ENCODE assay signal across 20 cellular contexts in the genomic region with DNA sequence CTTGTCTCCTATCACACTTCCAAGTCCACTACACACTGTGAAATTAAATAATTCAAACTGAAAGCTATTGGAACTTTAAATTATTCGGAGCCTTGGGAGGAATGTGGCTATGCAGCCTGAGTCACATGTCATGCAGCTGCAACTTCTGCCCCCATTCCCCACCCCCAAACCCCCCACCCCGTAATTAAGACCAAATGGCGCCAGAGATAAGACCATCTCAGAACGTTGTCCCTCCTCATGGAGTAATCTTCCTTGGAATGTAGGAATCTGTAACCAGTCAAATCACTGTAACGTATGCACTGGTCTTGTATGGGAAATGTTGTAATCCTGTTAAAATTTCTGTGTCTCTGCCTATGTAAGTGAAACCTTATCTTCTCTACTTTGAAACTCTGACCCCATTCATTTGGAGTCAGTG. TPM values are rescaled to one million over a fixed set of nuclear protein-coding genes. Genes with fewer than 3 reads are reported as not detected.
DNase-seq lines count a peak whose midpoint lies in the region; ATAC-seq and TF ChIP-seq lines count a peak whose summit lies in the region.
"Had no signal": no experiment of that assay in that cellular context is flagged by ENCODE, and none has a peak within 500 bp of the region (broad histone marks: within the 10 kb centered on the region; RNA-seq: fewer than 3 reads in every experiment).

No MANE protein-coding gene starts in this region.

- ATAC-seq in heart left ventricle (no peak), GM18511 (IDR thresholded peaks at IDR 0.05; ENCODE audit: unreplicated experiment) (no peak)
- ATAC-seq: activated CD8-positive, alpha-beta T cell treated with anti-CD3 and anti-CD28 coated beads for 36 hours; activated T-helper 17 cell treated with anti-CD3 and anti-CD28 coated beads, Interleukin-2, amount 50 U/mL, for 72 hours; upper lobe of right lung had no signal

- no peak overlapping the region for H3K9ac ChIP-seq in BLaER1

- peak; percentile 93 for DNase-seq in NCI-H82 (lab: John Stamatoyannopoulos, UW)
- peak; percentile 34 for DNase-seq in fibroblast of gingiva (ENCODE audit: low read depth)
- DNase-seq in NCI-H446 treated with DMSO at 0.1 percent for 48 hours (lab: John Stamatoyannopoulos, UW), result no peak
- DNase-seq in heart left ventricle, result no peak
- DNase-seq in breast epithelium (ENCODE audit: low spot score in 2 of 2), result no peak
- DNase-seq: activated CD8-positive, alpha-beta T cell treated with anti-CD3 and anti-CD28 coated beads for 36 hours; amygdala; C1 segment of cervical spinal cord; DMS79; dorsolateral prefrontal cortex; H7; NCI-H1092 treated with DMSO at 0.1 percent for 48 hours; NCI-H2171; nucleus accumbens; upper lobe of right lung had no signal

- H3K27me3 ChIP-seq in BLaER1 (no peaks in the 10 kb centered on the region), neutrophil (no peaks in the 10 kb centered on the region), heart left ventricle (no peaks in the 10 kb centered on the region), breast epithelium (no peaks in the 10 kb centered on the region)
- H3K27me3 ChIP-seq: dorsolateral prefrontal cortex, SJSA1, upper lobe of right lung had no signal

- TF ChIP-seq POLR2A in heart left ventricle (IDR thresholded peaks at IDR 0.05), result no peak
- no peak for TF ChIP-seq POLR2A in breast epithelium (IDR thresholded peaks at IDR 0.05)

- TF ChIP-seq CTCF in neutrophil (IDR thresholded peaks at IDR 0.05), result no peak
- no peak for TF ChIP-seq CTCF in heart left ventricle (IDR thresholded peaks at IDR 0.05)
- TF ChIP-seq CTCF in breast epithelium (IDR thresholded peaks at IDR 0.05), result no peak

- H3K27ac ChIP-seq in BLaER1 (no peak overlapping the region), neutrophil (peak overlapping the region; percentile 47), heart left ventricle (no peak overlapping the region), breast epithelium (no peak overlapping the region)
- H3K27ac ChIP-seq: SJSA1, upper lobe of right lung had no signal

- intact Hi-C loops in heart left ventricle (cut with DNase I), result no loop called here
- intact Hi-C loops in breast epithelium (cut with DNase I; ENCODE audit: low total_unique reads), result no loop called here

- peaks cover 99% of the 10 kb centered on the region for H4K20me1 ChIP-seq in BLaER1

- peaks cover 61% of the 10 kb centered on the region for H3K36me3 ChIP-seq in BLaER1
- no peaks in the 10 kb centered on the region for H3K36me3 ChIP-seq in neutrophil
- H3K36me3 ChIP-seq in heart left ventricle, result peaks cover 0 to 11% (median 0%) of the 10 kb centered on the region in 9 donors
- no peaks in the 10 kb centered on the region for H3K36me3 ChIP-seq in breast epithelium
- H3K36me3 ChIP-seq: SJSA1, upper lobe of right lung had no signal

- H3K9me3 ChIP-seq in BLaER1 (peaks cover 63% of the 10 kb centered on the region), neutrophil (peaks cover 4% of the 10 kb centered on the region), heart left ventricle (peaks cover 0 to 19% (median 0%) of the 10 kb centered on the region in 12 donors), breast epithelium (peaks cover 2 to 14% of the 10 kb centered on the region in 2 donors)
- H3K9me3 ChIP-seq: SJSA1 had no signal

- 0 out of 2 replicates have a peak overlapping the region, but pooled peaks have one; percentile 45 for H3K4me2 ChIP-seq in BLaER1

- H3K4me1 ChIP-seq in BLaER1, result peaks cover 20% of the 10 kb centered on the region
- no peaks in the 10 kb centered on the region for H3K4me1 ChIP-seq in neutrophil (ENCODE audit: control insufficient read depth in 1 of 2, insufficient read depth in 1 of 2, low read depth in 1 of 2, low read length in 1 of 2)
- H3K4me1 ChIP-seq in heart left ventricle, result peaks cover 0 to 46% (median 30%) of the 10 kb centered on the region in 12 donors
- no peaks in the 10 kb centered on the region for H3K4me1 ChIP-seq in breast epithelium
- H3K4me1 ChIP-seq: SJSA1 had no signal

- WGBS in heart left ventricle, 4 donors, result 73 to 80% (median 76%) methylated on average over 5 of the region's 5 CpGs

- H3K4me3 ChIP-seq in BLaER1 (no peak overlapping the region), neutrophil (ENCODE audit: low read depth in 1 of 2, low read length in 1 of 2) (no peak overlapping the region), heart left ventricle (no peak overlapping the region), breast epithelium (no peak overlapping the region)
- H3K4me3 ChIP-seq: dorsolateral prefrontal cortex, SJSA1, upper lobe of right lung had no signal

RNA-seq across cellular contexts. Expression of a gene that starts 37.0 kb away (rescaled TPM):
- total RNA-seq in heart left ventricle, result 10 to 100 TPM; 25.6 to 53.0 (median 32.0) TPM
- polyA plus RNA-seq in heart left ventricle, result 10 to 100 TPM in 1 of 2 donors, 1 to 10 TPM in 1; 6.1 to 19.3 TPM
- total RNA-seq in breast epithelium, result 10 to 100 TPM; 22.9 to 43.8 (median 24.9) TPM

Comparison
In these comparisons a context has a peak if more than half of its experiments do, and no peak if none do; other contexts are left out.
1. DNase-seq: peak in NCI-H82 (single experiment) and fibroblast of gingiva (single experiment); none in NCI-H446 treated with DMSO at 0.1 percent for 48 hours (single experiment), heart left ventricle (0 of 5) and breast epithelium (0 of 2).